Comparison of ENCODE assay signal across 6 cellular contexts in genomic region chr3:49729966-49730365, GRCh38. TPM values are rescaled to one million over a fixed set of nuclear protein-coding genes. Genes with fewer than 3 reads are reported as not detected.
"Had no signal": no experiment of that assay in that cellular context is flagged by ENCODE, and none has a peak within 500 bp of the region (broad histone marks: within the 10 kb centered on the region; RNA-seq: fewer than 3 reads in every experiment).

No MANE protein-coding gene starts in this region.

RNA-seq across cellular contexts. Expression of gene AMIGO3, which starts 10.5 kb away (rescaled TPM):
- total RNA-seq: activated naive CD4-positive, alpha-beta T cell treated with anti-CD3 and anti-CD28 coated beads for 36 hours; activated naive CD4-positive, alpha-beta T cell treated with anti-CD3 and anti-CD28 coated beads, Interleukin-2, amount 50 U/mL, for 72 hours; activated naive CD8-positive, alpha-beta T cell treated with anti-CD3 and anti-CD28 coated beads for 36 hours; activated T-helper 2 cell treated with anti-CD3 and anti-CD28 coated beads, Interferon-gamma antibody, Interleukin-2, Interleukin-4, amounts not matched to agents 10 μg/mL and 5 μg/mL and 100 μg/mL, durations not matched to agents 14 hours and 24 hours and 36 hours; aorta; bronchial epithelial cell had no signal
